ENCODE assay signal across 1 cellular context in genomic region chr11:117481885-117482284, GRCh38.
TF ChIP-seq lines count a peak whose summit lies in the region.

No MANE protein-coding gene starts in this region.

TF ChIP-seq in H1, 55 proteins besides CTCF, POLR2A, EP300 and RAD21:
- TF ChIP-seq SRF (IDR thresholded peaks at IDR 0.05; ENCODE audit: low read depth, low read length), result no peak
- TF ChIP-seq SIX5 (IDR thresholded peaks at IDR 0.05; ENCODE audit: low read depth, low read length), result no peak
- TF ChIP-seq NRF1 (IDR thresholded peaks at IDR 0.05; ENCODE audit: low read depth, low read length), result no peak
- TF ChIP-seq ZNF274 (IDR thresholded peaks at IDR 0.05; ENCODE audit: borderline replicate concordance, extremely low read depth, low read length), result no peak
- no peak for TF ChIP-seq TBP (IDR thresholded peaks at IDR 0.05; ENCODE audit: low read depth, low read length)
- TF ChIP-seq JUN (IDR thresholded peaks at IDR 0.05; ENCODE audit: low read depth, low read length), result no peak
- TF ChIP-seq CREB1 (IDR thresholded peaks at IDR 0.05), result no peak
- TF ChIP-seq POLR2AphosphoS5 (IDR thresholded peaks at IDR 0.05; ENCODE audit: low read depth, low read length), result no peak
- TF ChIP-seq BACH1 (IDR thresholded peaks at IDR 0.05; ENCODE audit: low read length), result no peak
- TF ChIP-seq EZH2 (IDR thresholded peaks at IDR 0.05; ENCODE audit: low read depth, low read length, severe bottlenecking), result no peak
- no peak for TF ChIP-seq SP4 (IDR thresholded peaks at IDR 0.05; ENCODE audit: low read length)
- TF ChIP-seq FOSL1 (IDR thresholded peaks at IDR 0.05; ENCODE audit: insufficient read depth, low read depth, low read length), result no peak
- no peak for TF ChIP-seq PHF8 (conservative IDR thresholded peaks at IDR 0.05; ENCODE audit: low read depth, low read length)
- no peak for TF ChIP-seq SIN3A (conservative IDR thresholded peaks at IDR 0.05 in 1 of 2, IDR thresholded peaks at IDR 0.05 in 1 of 2; ENCODE audit: low read depth in 1 of 2, low read length in 2 of 2)
